10 cellular contexts compared by ENCODE assay signal in the genomic region with DNA sequence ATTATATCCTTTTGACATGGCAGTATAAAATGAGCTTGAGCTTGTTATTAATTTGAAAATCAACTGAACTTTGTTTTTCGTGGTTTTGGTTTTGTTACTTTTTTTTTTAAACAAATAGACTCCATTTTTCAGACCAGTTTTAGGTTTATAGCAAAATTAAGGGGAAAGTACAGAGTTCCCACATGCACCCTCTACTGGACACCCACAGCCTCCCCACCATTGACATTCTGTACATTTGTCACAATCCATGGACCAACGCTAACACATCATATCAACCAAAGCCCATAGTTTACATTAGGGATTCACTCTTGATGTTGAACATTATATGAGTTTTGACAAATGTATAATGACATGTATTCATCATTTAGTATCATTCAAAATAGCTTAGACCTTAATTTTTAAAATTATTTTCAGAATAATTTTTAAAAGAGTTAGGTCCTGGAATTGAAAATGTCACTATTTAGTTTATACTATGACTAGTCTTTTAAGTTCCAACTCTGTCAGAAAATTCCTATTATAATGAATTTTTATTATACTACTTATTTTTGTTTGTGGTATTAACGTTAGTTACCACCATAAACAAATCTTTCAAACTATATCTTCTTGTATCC. TPM values are rescaled to one million over a fixed set of nuclear protein-coding genes. Genes with fewer than 3 reads are reported as not detected.
DNase-seq lines count a peak whose midpoint lies in the region; ATAC-seq, FAIRE-seq and TF ChIP-seq lines count a peak whose summit lies in the region.
"Had no signal": no experiment of that assay in that cellular context is flagged by ENCODE, and none has a peak within 500 bp of the region (broad histone marks: within the 10 kb centered on the region; RNA-seq: fewer than 3 reads in every experiment).

No MANE protein-coding gene starts in this region.

- no peaks in the 10 kb centered on the region for H3K27me3 ChIP-seq in pancreas
- H3K27me3 ChIP-seq: BLaER1 treated with 17β-estradiol and CSF1 and Interleukin-3, amounts not matched to agents 10 nM and 100 nM had no signal

- ATAC-seq in pancreas: peak in 3 of 4 donors; percentile 58 to 84 (median 72)
- ATAC-seq: left ventricle myocardium superior had no signal

- DNase-seq in NCI-H748 treated with DMSO at 0.1 percent for 48 hours (lab: John Stamatoyannopoulos, UW): peak; percentile 16
- no peak for DNase-seq in NCI-H748 (lab: John Stamatoyannopoulos, UW; ENCODE audit: unreplicated experiment)
- DNase-seq in LNCaP clone FGC (ENCODE audit: low read depth): no peak
- peak; percentile 15 for DNase-seq in cerebellar cortex (ENCODE audit: low spot score)
- no peak for DNase-seq in pancreas
- no peak for DNase-seq in NCI-H510A treated with DMSO at 0.1 percent for 48 hours (lab: John Stamatoyannopoulos, UW)
- no peak for DNase-seq in ecto neural progenitor cell (ENCODE audit: low spot score)
- DNase-seq in MV-4-11 (lab: John Stamatoyannopoulos, UW): no peak
- DNase-seq: left ventricle myocardium superior had no signal

- no peaks in the 10 kb centered on the region for H3K36me3 ChIP-seq in pancreas
- H3K36me3 ChIP-seq: BLaER1 treated with 17β-estradiol and CSF1 and Interleukin-3, amounts not matched to agents 10 nM and 100 nM had no signal

- H3K9me3 ChIP-seq in pancreas: no peaks in the 10 kb centered on the region
- H3K9me3 ChIP-seq: BLaER1 treated with 17β-estradiol and CSF1 and Interleukin-3, amounts not matched to agents 10 nM and 100 nM had no signal

- intact Hi-C loops in pancreas (cut with DNase I): no loop called here

- no peaks in the 10 kb centered on the region for H3K4me1 ChIP-seq in pancreas
- H3K4me1 ChIP-seq: BLaER1 treated with 17β-estradiol and CSF1 and Interleukin-3, amounts not matched to agents 10 nM and 100 nM had no signal

- H3K4me3 ChIP-seq in LNCaP clone FGC (ENCODE audit: low read depth, low read length) (no peak overlapping the region), pancreas (no peak overlapping the region)
- H3K4me3 ChIP-seq: BLaER1 treated with 17β-estradiol and CSF1 and Interleukin-3, amounts not matched to agents 10 nM and 100 nM had no signal

- peak; percentile 57 for FAIRE-seq in pancreas (lab: Jason Lieb, UNC)

- no peak overlapping the region for H3K27ac ChIP-seq in pancreas
- H3K27ac ChIP-seq: BLaER1 treated with 17β-estradiol and CSF1 and Interleukin-3, amounts not matched to agents 10 nM and 100 nM had no signal

- peak; percentile 57 for TF ChIP-seq CTCF in LNCaP clone FGC (IDR thresholded peaks at IDR 0.05; ENCODE audit: control insufficient read depth, extremely low read depth, insufficient read depth)
- peak in 2 of 4 donors; percentile 25 to 38 for TF ChIP-seq CTCF in pancreas (IDR thresholded peaks at IDR 0.05)

- WGBS in pancreas, 2 donors: 39 to 50% methylated on average over 3 of the region's 3 CpGs

RNA-seq across cellular contexts. Expression of gene JMY, which starts 35.3 kb away (rescaled TPM):
- total RNA-seq in pancreas: 10 to 100 TPM in 1 of 6 donors, 1 to 10 TPM in 5; 6.3 to 11.2 (median 7.2) TPM
- 1 to 10 TPM; 3.4 to 3.8 TPM for polyA plus RNA-seq in pancreas

Comparison
In these comparisons a context has a peak if more than half of its experiments do, and no peak if none do; other contexts are left out.
1. DNase-seq: peak in NCI-H748 treated with DMSO at 0.1 percent for 48 hours (single experiment) and cerebellar cortex (single experiment); none in NCI-H748 (single experiment), LNCaP clone FGC (single experiment), pancreas (0 of 6), NCI-H510A treated with DMSO at 0.1 percent for 48 hours (single experiment), ecto neural progenitor cell (single experiment) and MV-4-11 (single experiment).